In genomic region chr22:22031571-22031970, GRCh38 we compare ENCODE assay signal across 1 cellular context.
A peak's percentile ranks its signal among the peaks of the same experiment; 100 is the strongest.
TF ChIP-seq lines count a peak whose summit lies in the region.

No MANE protein-coding gene starts in this region.

TF ChIP-seq in K562, 482 proteins besides CTCF, POLR2A, EP300 and RAD21 (continued from another document):
- TF ChIP-seq TFAP4 (CRISPR knock-in tag; IDR thresholded peaks at IDR 0.05; ENCODE audit: borderline replicate concordance) (no peak), FOXJ2 (tag; IDR thresholded peaks at IDR 0.05) (0 out of 2 replicates have a peak, but pooled peaks have one; percentile 34), CXXC5 (CRISPR knock-in tag; IDR thresholded peaks at IDR 0.05) (no peak), RFX7 (CRISPR knock-in tag; IDR thresholded peaks at IDR 0.05) (no peak)
